Comparison of ENCODE assay signal across 26 cellular contexts in the genomic region with DNA sequence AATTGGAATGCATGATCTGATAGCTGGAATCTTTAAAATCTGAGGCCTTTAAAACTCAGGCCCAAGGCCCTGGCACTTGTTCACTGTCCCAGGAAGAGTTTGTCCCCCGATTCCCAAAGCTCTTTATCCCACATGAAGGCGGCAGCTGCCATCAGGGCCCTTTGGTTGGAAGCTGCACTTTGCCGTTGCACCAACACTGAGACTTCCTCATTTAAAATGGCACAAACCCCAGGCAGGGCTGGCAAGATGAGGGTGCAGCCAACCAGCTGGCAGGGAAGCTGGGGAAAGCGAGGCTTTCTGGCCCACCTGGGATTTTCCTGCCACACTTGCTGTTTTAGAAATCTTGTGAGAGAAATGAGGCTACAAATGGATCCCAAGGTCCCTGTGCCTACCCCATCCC.
"Had no signal": no experiment of that assay in that cellular context is flagged by ENCODE, and none has a peak within 500 bp of the region (broad histone marks: within the 10 kb centered on the region; RNA-seq: fewer than 3 reads in every experiment).

No MANE protein-coding gene starts in this region.

- DNase-seq: activated effector memory CD4-positive, alpha-beta T cell treated with anti-CD3 and anti-CD28 coated beads, Interleukin-2, amount 50 U/mL, for 16 hours; activated effector memory CD4-positive, alpha-beta T cell treated with Interleukin-2 at 50 U/mL for 16 hours; activated gamma-delta T cell; activated gamma-delta T cell treated with Interleukin-2 at 50 U/mL for 16 hours; activated naive CD4-positive, alpha-beta T cell; activated naive CD4-positive, alpha-beta T cell treated with anti-CD3 and anti-CD28 coated beads for 36 hours; activated naive CD4-positive, alpha-beta T cell treated with anti-CD3 and anti-CD28 coated beads, Interleukin-2, amount 10 ng/mL, durations not matched to agents 7 days and 5 days; activated naive CD4-positive, alpha-beta T cell treated with anti-CD3 and anti-CD28 coated beads, Interleukin-2, amount 50 U/mL, for 16 hours; activated naive CD4-positive, alpha-beta T cell treated with Interleukin-2 at 50 U/mL for 16 hours; activated naive CD8-positive, alpha-beta T cell treated with anti-CD3 and anti-CD28 coated beads for 36 hours; activated naive CD8-positive, alpha-beta T cell treated with anti-CD3 and anti-CD28 coated beads, Interleukin-2, amount 10 ng/mL, durations not matched to agents 7 days and 5 days; activated naive CD8-positive, alpha-beta T cell treated with anti-CD3 and anti-CD28 coated beads, Interleukin-2, amount 50 U/mL, for 24 hours; activated T-cell treated with anti-CD3 and anti-CD28 coated beads, Interleukin-2, amount 50 U/mL, for 24 hours; activated T-cell treated with anti-CD3 and anti-CD28 coated beads, Interleukin-2, amount 50 U/mL, for 4 hours; activated T-cell treated with anti-CD3 and anti-CD28 coated beads, Interleukin-2, amount 50 U/mL, for 48 hours; activated T-cell treated with anti-CD3 and anti-CD28 coated beads, Interleukin-2, amount 50 U/mL, for 72 hours; adrenal gland; amniotic stem cell; amygdala; anterior cingulate cortex; aorta; body of pancreas; brain microvascular endothelial cell; caudate nucleus; central memory CD4-positive, alpha-beta T cell; cerebellar nuclear complex had no signal
